8 cellular contexts compared by ENCODE assay signal in genomic region chr20:13119583-13119982, GRCh38.
DNase-seq lines count a peak whose midpoint lies in the region; ATAC-seq lines count a peak whose summit lies in the region.

No MANE protein-coding gene starts in this region.

- H3K4me3 ChIP-seq in Karpas-422 (ENCODE audit: low read length) (no peak overlapping the region), right cardiac atrium (ENCODE audit: low read length) (no peak overlapping the region)

- H3K27ac ChIP-seq in Karpas-422 (ENCODE audit: low read length) (no peak overlapping the region), right cardiac atrium (ENCODE audit: low read length) (no peak overlapping the region)

- DNase-seq in Daoy (ENCODE audit: low read depth) (peak; percentile 59), Karpas-422 (peak; percentile 87), RPMI7951 (ENCODE audit: low read depth) (peak; percentile 70), right cardiac atrium (no peak), sciatic nerve (ENCODE audit: low spot score) (no peak)
- peak; percentile 16 for DNase-seq in activated naive CD8-positive, alpha-beta T cell treated with anti-CD3 and anti-CD28 coated beads, Interleukin-2, amount 50 U/mL, for 24 hours

- H3K79me2 ChIP-seq in Karpas-422 (ENCODE audit: low read length) = no peaks in the 10 kb centered on the region

- H3K27me3 ChIP-seq in Karpas-422 (ENCODE audit: low read length) (no peaks in the 10 kb centered on the region), right cardiac atrium (ENCODE audit: control insufficient read depth, insufficient read depth) (no peaks in the 10 kb centered on the region)

- intact Hi-C loops in right cardiac atrium (cut with DNase I) = loop anchor here in 3 of 4 donors (2.0 to 10.0 kb wide), 4 partner anchors 143 to 425 kb away; no protein-coding TSS in a partner anchor
- intact Hi-C loops in sciatic nerve (cut with DNase I) = no loop called here

- no peak overlapping the region for H3K27ac Mint-ChIP-seq in activated naive CD8-positive, alpha-beta T cell treated with anti-CD3 and anti-CD28 coated beads, Interleukin-2, amount 50 U/mL, for 24 hours

- H3K36me3 ChIP-seq in Karpas-422 (ENCODE audit: insufficient read depth, low read length) = no peaks in the 10 kb centered on the region

- no peaks in the 10 kb centered on the region for H3K36me3 Mint-ChIP-seq in activated naive CD8-positive, alpha-beta T cell treated with anti-CD3 and anti-CD28 coated beads, Interleukin-2, amount 50 U/mL, for 24 hours (ENCODE audit: low read depth)

- H3K4me1 ChIP-seq in Karpas-422 (ENCODE audit: low read length) (no peaks in the 10 kb centered on the region), right cardiac atrium (ENCODE audit: control insufficient read depth, insufficient read depth, low read length) (no peaks in the 10 kb centered on the region)

- no peak overlapping the region for H3K9ac ChIP-seq in Karpas-422 (ENCODE audit: low read length)

- ATAC-seq in GM21515 (IDR thresholded peaks at IDR 0.05; ENCODE audit: unreplicated experiment) (peak; percentile 50), right cardiac atrium (peak; percentile 71 to 80), sciatic nerve (peak; percentile 87), GM18873 (IDR thresholded peaks at IDR 0.05; ENCODE audit: low FRiP score, unreplicated experiment) (no peak)
- ATAC-seq in activated naive CD8-positive, alpha-beta T cell treated with anti-CD3 and anti-CD28 coated beads, Interleukin-2, amount 50 U/mL, for 24 hours = peak; percentile 56

- H4K20me1 ChIP-seq in Karpas-422 (ENCODE audit: insufficient read depth, low read depth, low read length) = no peaks in the 10 kb centered on the region

- H2AFZ ChIP-seq in Karpas-422 (ENCODE audit: low read length) = no peak overlapping the region

- H3K9me3 ChIP-seq in Karpas-422 (ENCODE audit: low read length) (no peaks in the 10 kb centered on the region), right cardiac atrium (ENCODE audit: control insufficient read depth, low read length) (no peaks in the 10 kb centered on the region)

- no peak overlapping the region for H3K4me3 Mint-ChIP-seq in activated naive CD8-positive, alpha-beta T cell treated with anti-CD3 and anti-CD28 coated beads, Interleukin-2, amount 50 U/mL, for 24 hours

- H3K4me2 ChIP-seq in Karpas-422 (ENCODE audit: low read depth, low read length, poor library complexity, severe bottlenecking) = no peak overlapping the region

- 19% methylated on average over 6 of the region's 6 CpGs for WGBS in right cardiac atrium

- H3K9me3 Mint-ChIP-seq in activated naive CD8-positive, alpha-beta T cell treated with anti-CD3 and anti-CD28 coated beads, Interleukin-2, amount 50 U/mL, for 24 hours = no peaks in the 10 kb centered on the region

- peaks cover 2% of the 10 kb centered on the region for H3K4me1 Mint-ChIP-seq in activated naive CD8-positive, alpha-beta T cell treated with anti-CD3 and anti-CD28 coated beads, Interleukin-2, amount 50 U/mL, for 24 hours

- no peaks in the 10 kb centered on the region for H3K9me2 ChIP-seq in Karpas-422 (replicated peaks; ENCODE audit: insufficient read depth, low read length)

- H3K27me3 Mint-ChIP-seq in activated naive CD8-positive, alpha-beta T cell treated with anti-CD3 and anti-CD28 coated beads, Interleukin-2, amount 50 U/mL, for 24 hours = no peaks in the 10 kb centered on the region

Comparison
In these comparisons a context has a peak if more than half of its experiments do, and no peak if none do; other contexts are left out.
1. DNase-seq: peak in Daoy (single experiment), Karpas-422 (single experiment), RPMI7951 (single experiment) and activated naive CD8-positive, alpha-beta T cell treated with anti-CD3 and anti-CD28 coated beads, Interleukin-2, amount 50 U/mL, for 24 hours (single experiment); none in right cardiac atrium (0 of 3) and sciatic nerve (single experiment).